Comparison of ENCODE assay signal across 21 cellular contexts in genomic region chr9:12989669-12990068, GRCh38.
"Had no signal": no experiment of that assay in that cellular context is flagged by ENCODE, and none has a peak within 500 bp of the region (broad histone marks: within the 10 kb centered on the region; RNA-seq: fewer than 3 reads in every experiment).

No MANE protein-coding gene starts in this region.

- H3K27ac ChIP-seq: HL-60, KMS-11, RWPE1, SJCRH30 had no signal

- H3K27me3 ChIP-seq: SJCRH30 had no signal

- H3K4me3 ChIP-seq: K562, SJCRH30 had no signal

- H3K4me1 ChIP-seq: SJCRH30 had no signal

- H3K9me3 ChIP-seq: SJCRH30 had no signal

- DNase-seq: Kasumi-1, MM.1S, NCI-H1092 treated with DMSO at 0.1 percent for 48 hours, NCI-H1436, NCI-H187, NCI-H2029, NCI-H2081 treated with DMSO at 0.1 percent for 48 hours, NCI-H2171, NCI-H345, NCI-H446 treated with DMSO at 0.1 percent for 48 hours, NCI-H510A treated with DMSO at 0.1 percent for 48 hours, NCI-H526, PC-3, SHP77 treated with DMSO at 0.1 percent for 48 hours, SJCRH30 had no signal

- H3K36me3 ChIP-seq: SJCRH30 had no signal

- ATAC-seq: K562, Panc1, PC-3, SK-N-SH treated with all-trans-retinoic acid at 6 μM for 48 hours had no signal
